26 cellular contexts compared by ENCODE assay signal in the genomic region with DNA sequence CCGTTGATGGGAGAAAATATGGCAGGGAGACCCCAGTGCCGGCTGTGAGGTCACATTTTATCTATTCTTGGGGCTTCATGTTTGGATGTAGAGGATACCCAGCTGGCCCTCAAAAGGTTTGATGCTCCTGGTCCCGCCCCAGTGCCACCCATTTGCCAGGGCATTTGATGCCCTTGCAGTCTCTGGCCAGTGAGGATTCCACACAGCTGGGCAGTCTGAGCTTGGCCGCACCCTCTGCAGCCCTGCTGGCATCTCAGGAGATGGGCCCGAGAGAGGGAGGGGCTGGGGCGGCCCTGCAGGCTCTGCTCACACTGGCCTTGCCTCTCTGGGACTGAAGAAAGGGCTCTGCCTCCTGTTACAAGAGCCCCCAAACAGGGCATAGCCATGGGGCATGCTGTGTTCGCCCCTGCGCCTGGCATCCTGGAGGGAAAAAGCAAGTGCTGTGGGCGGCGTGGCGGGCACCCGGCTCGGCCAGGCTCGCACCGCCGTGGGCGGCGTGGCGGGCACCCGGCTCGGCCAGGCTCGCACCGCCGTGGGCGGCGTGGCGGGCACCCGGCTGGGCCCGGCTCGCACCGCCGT. TPM values are rescaled to one million over a fixed set of nuclear protein-coding genes. Genes with fewer than 3 reads are reported as not detected.
DNase-seq lines count a peak whose midpoint lies in the region; ATAC-seq, FAIRE-seq and TF ChIP-seq lines count a peak whose summit lies in the region.
"Had no signal": no experiment of that assay in that cellular context is flagged by ENCODE, and none has a peak within 500 bp of the region (broad histone marks: within the 10 kb centered on the region; RNA-seq: fewer than 3 reads in every experiment).

No MANE protein-coding gene starts in this region.

- peaks cover 5% of the 10 kb centered on the region for H3F3A ChIP-seq in neural progenitor cell (ENCODE audit: low read depth)

- peaks cover 55% of the 10 kb centered on the region for H3K4me1 Mint-ChIP-seq in neural progenitor cell

- H4K20me1 ChIP-seq in neural progenitor cell (ENCODE audit: low read depth): no peaks in the 10 kb centered on the region

- H3K79me2 ChIP-seq in neural progenitor cell (ENCODE audit: low read depth): no peaks in the 10 kb centered on the region

- H3K4me3 Mint-ChIP-seq in neural progenitor cell: no peak overlapping the region
- H3K4me3 Mint-ChIP-seq: CD4-positive, CD25-positive, alpha-beta regulatory T cell; CD8-positive, alpha-beta memory T cell; H9 had no signal

- H3K4me3 ChIP-seq in right cardiac atrium (ENCODE audit: low read length) (no peak overlapping the region), heart right ventricle (no peak overlapping the region), MG63 (no peak overlapping the region), neural progenitor cell (no peak overlapping the region), skeletal muscle satellite cell (ENCODE audit: low read length) (no peak overlapping the region), colonic mucosa (no peak overlapping the region)

- H3K27ac ChIP-seq in right cardiac atrium (ENCODE audit: low read length) (no peak overlapping the region), heart right ventricle (no peak overlapping the region), neural progenitor cell (no peak overlapping the region), colonic mucosa (no peak overlapping the region)

- peak overlapping the region; percentile 83 for H3K27ac Mint-ChIP-seq in neural progenitor cell
- H3K27ac Mint-ChIP-seq: CD8-positive, alpha-beta memory T cell; H9; IgD-negative memory B cell had no signal

- intact Hi-C loops in right cardiac atrium (cut with DNase I) (no loop called here), heart right ventricle (cut with DNase I) (no loop called here), colonic mucosa (cut with DNase I) (no loop called here)

- WGBS in right cardiac atrium: 88% methylated on average over 30 of the region's 32 CpGs
- WGBS in heart right ventricle, 2 donors: 91 to 94% methylated on average over 20 to 32 of the region's 32 CpGs

- H3K27me3 ChIP-seq in right cardiac atrium (ENCODE audit: control insufficient read depth, insufficient read depth) (no peaks in the 10 kb centered on the region), heart right ventricle (no peaks in the 10 kb centered on the region), MG63 (no peaks in the 10 kb centered on the region; the same call in 1 of the 2 replicates), neural progenitor cell (no peaks in the 10 kb centered on the region), skeletal muscle satellite cell (ENCODE audit: control insufficient read depth, insufficient read depth, low read length) (peaks cover 43% of the 10 kb centered on the region), colonic mucosa (no peaks in the 10 kb centered on the region)

- no peaks in the 10 kb centered on the region for H3K36me3 Mint-ChIP-seq in neural progenitor cell
- H3K36me3 Mint-ChIP-seq: CD4-positive, CD25-positive, alpha-beta regulatory T cell; CD8-positive, alpha-beta memory T cell; IgD-negative memory B cell had no signal

- peaks cover 4% of the 10 kb centered on the region for H3K9me3 Mint-ChIP-seq in neural progenitor cell
- H3K9me3 Mint-ChIP-seq: CD4-positive, CD25-positive, alpha-beta regulatory T cell; CD8-positive, alpha-beta memory T cell; H9 had no signal

- H3K36me3 ChIP-seq in heart right ventricle (no peaks in the 10 kb centered on the region), MG63 (no peaks in the 10 kb centered on the region), neural progenitor cell (no peaks in the 10 kb centered on the region), skeletal muscle satellite cell (ENCODE audit: insufficient read depth, low read length) (no peaks in the 10 kb centered on the region), colonic mucosa (no peaks in the 10 kb centered on the region)

- no peaks in the 10 kb centered on the region for H3K27me3 Mint-ChIP-seq in neural progenitor cell (ENCODE audit: insufficient read depth, low read depth)

- H3K9ac ChIP-seq in neural progenitor cell: no peak overlapping the region
- no peak overlapping the region for H3K9ac ChIP-seq in skeletal muscle satellite cell (ENCODE audit: low read depth, low read length)
- H3K9ac ChIP-seq in colonic mucosa (ENCODE audit: low read depth in 2 of 2, low read length in 2 of 2): no peak overlapping the region

- ATAC-seq in right cardiac atrium (no peak), heart right ventricle (no peak), GM19397 (IDR thresholded peaks at IDR 0.05; ENCODE audit: unreplicated experiment) (no peak)

- no peaks in the 10 kb centered on the region for H3K9me3 ChIP-seq in right cardiac atrium (ENCODE audit: control insufficient read depth, low read length)
- H3K9me3 ChIP-seq in heart right ventricle: no peaks in the 10 kb centered on the region
- no peaks in the 10 kb centered on the region for H3K9me3 ChIP-seq in MG63
- no peaks in the 10 kb centered on the region for H3K9me3 ChIP-seq in neural progenitor cell (ENCODE audit: low read depth)
- H3K9me3 ChIP-seq in skeletal muscle satellite cell (replicated peaks; ENCODE audit: low read length): no peaks in the 10 kb centered on the region
- H3K9me3 ChIP-seq in colonic mucosa: no peaks in the 10 kb centered on the region

- no peak overlapping the region for H2AFZ ChIP-seq in neural progenitor cell (replicated peaks)

- no peak overlapping the region for H3K4me2 ChIP-seq in neural progenitor cell
- H3K4me2 ChIP-seq in skeletal muscle satellite cell (ENCODE audit: low read length): peak overlapping the region; percentile 74

- H3K4me1 ChIP-seq in right cardiac atrium (ENCODE audit: control insufficient read depth, insufficient read depth, low read length) (peaks cover 22% of the 10 kb centered on the region), heart right ventricle (peaks cover 35 to 60% (median 53%) of the 10 kb centered on the region in 9 donors), neural progenitor cell (peaks cover 9% of the 10 kb centered on the region), skeletal muscle satellite cell (ENCODE audit: control insufficient read depth, insufficient read depth, low read length) (peaks cover 23% of the 10 kb centered on the region), colonic mucosa (peaks cover 6% of the 10 kb centered on the region)

- TF ChIP-seq CTCF in heart right ventricle (IDR thresholded peaks at IDR 0.05): no peak
- no peak for TF ChIP-seq CTCF in neural progenitor cell (IDR thresholded peaks at IDR 0.05)
- no peak for TF ChIP-seq CTCF in colonic mucosa (IDR thresholded peaks at IDR 0.05)

- no peak for FAIRE-seq in urothelium cell line (lab: Jason Lieb, UNC)
- FAIRE-seq: GM12891, GM19239, HTR-8/SVneo had no signal

- DNase-seq in right cardiac atrium (peak in 2 of 3 donors; percentile 49 to 61), heart right ventricle (no peak), MG63 (peak; percentile 70), neural progenitor cell (ENCODE audit: low spot score) (no peak), colonic mucosa (no peak), urothelium cell line (ENCODE audit: low spot score) (no peak)
- DNase-seq: 8988T; C1 segment of cervical spinal cord; CD4-positive, CD25-positive, alpha-beta regulatory T cell; CD8-positive, alpha-beta memory T cell; COR-L47; DMS 273 treated with DMSO at 0.1 percent for 48 hours; DMS53; DND-41; EL; GOT3; H9 had no signal

RNA-seq across cellular contexts. Expression of gene ADAMTSL2, which starts 27.6 kb away (rescaled TPM):
- total RNA-seq in right cardiac atrium (10 to 100 TPM; 30.3 to 90.2 (median 47.1) TPM), heart right ventricle (1 to 10 TPM; 2.0 to 9.1 (median 4.3) TPM), neural progenitor cell (ENCODE audit: low replicate concordance) (0.30 and 0.99 TPM in 2 replicates), colonic mucosa (under 1 TPM; 0.24 to 0.74 TPM)
- polyA plus RNA-seq in right cardiac atrium (37.3 TPM), heart right ventricle (1 to 10 TPM; 4.9 to 7.5 TPM)
- 0.10 and 0.72 TPM in 2 replicates for total RNA-seq in MG63 (2014; rRNA removed; shearing (Covaris generic); ENCODE audit: low replicate concordance)
- under 0.01 and 0.44 TPM in 2 replicates for total RNA-seq in skeletal muscle satellite cell (2012; rRNA removed)
- total RNA-seq: CD4-positive, CD25-positive, alpha-beta regulatory T cell; CD8-positive, alpha-beta memory T cell; G401 had no signal
- polyA plus RNA-seq: AG04450; CD4-positive, CD25-positive, alpha-beta regulatory T cell; CD8-positive, alpha-beta memory T cell; IgD-negative memory B cell had no signal

RNA-seq across cellular contexts. Expression of gene MYMK, which starts 37.3 kb away (rescaled TPM):
- not detected for total RNA-seq in right cardiac atrium
- polyA plus RNA-seq in right cardiac atrium: not detected
- not detected for total RNA-seq in heart right ventricle
- polyA plus RNA-seq in heart right ventricle: not detected
- total RNA-seq in MG63 (2014; rRNA removed; shearing (Covaris generic); ENCODE audit: low replicate concordance): not detected in 2 replicates
- not detected in 2 replicates for total RNA-seq in neural progenitor cell (ENCODE audit: low replicate concordance)
- total RNA-seq in skeletal muscle satellite cell (2012; rRNA removed): 4.4 TPM in 1 of 2 replicates, not detected in the other
- total RNA-seq in colonic mucosa: not detected
- total RNA-seq: A673; CD4-positive, CD25-positive, alpha-beta regulatory T cell; CD8-positive, alpha-beta memory T cell; H9 had no signal
- polyA plus RNA-seq: AG04450; CD4-positive, CD25-positive, alpha-beta regulatory T cell; CD8-positive, alpha-beta memory T cell; IgD-negative memory B cell had no signal

RNA-seq across cellular contexts. Expression of gene FAM163B, which starts 47.1 kb away (rescaled TPM):
- 1 to 10 TPM; 1.2 to 5.4 (median 1.4) TPM for total RNA-seq in right cardiac atrium
- polyA plus RNA-seq in right cardiac atrium: 2.0 TPM
- not detected for total RNA-seq in heart right ventricle
- polyA plus RNA-seq in heart right ventricle: under 1 TPM in 1 of 2 donors, not detected in 1; 0.19 TPM
- not detected in 2 replicates for total RNA-seq in MG63 (2014; rRNA removed; shearing (Covaris generic); ENCODE audit: low replicate concordance)
- 0.31 TPM in 1 of 2 replicates, not detected in the other for total RNA-seq in neural progenitor cell (ENCODE audit: low replicate concordance)
- total RNA-seq in skeletal muscle satellite cell (2012; rRNA removed): not detected in 2 replicates
- total RNA-seq in colonic mucosa: 1 to 10 TPM in 1 of 2 donors, not detected in 1; 1.2 TPM
- total RNA-seq: A673; CD4-positive, CD25-positive, alpha-beta regulatory T cell; CD8-positive, alpha-beta memory T cell; G401 had no signal
- polyA plus RNA-seq: AG04450; CD4-positive, CD25-positive, alpha-beta regulatory T cell; CD8-positive, alpha-beta memory T cell; IgD-negative memory B cell had no signal

Comparison
In these comparisons a context has a peak if more than half of its experiments do, and no peak if none do; other contexts are left out.
1. DNase-seq: peak in right cardiac atrium (2 of 3) and MG63 (single experiment); none in heart right ventricle (0 of 2), neural progenitor cell (single experiment), colonic mucosa (single experiment) and urothelium cell line (single experiment).